Comparison of ENCODE assay signal across 20 cellular contexts in the genomic region with DNA sequence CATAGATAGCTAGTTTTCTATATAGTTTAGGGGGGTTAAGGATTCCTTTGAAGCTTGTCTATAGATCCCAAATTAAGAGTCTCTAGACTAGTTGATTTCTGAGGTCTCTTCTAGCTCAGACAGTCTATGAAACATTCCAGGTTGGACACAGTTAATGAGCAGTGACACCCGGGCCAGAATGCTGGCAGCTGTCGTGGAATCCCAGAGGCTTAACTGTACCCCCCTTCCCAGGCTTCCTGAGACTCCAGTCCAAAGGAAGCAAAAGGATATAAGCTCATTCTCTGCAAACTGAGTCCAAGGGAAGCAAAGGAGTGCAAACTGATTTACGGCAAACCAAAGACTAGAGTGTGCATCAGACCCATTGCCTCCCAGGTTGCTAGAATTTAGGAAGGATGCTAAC.
A peak's percentile ranks its signal among the peaks of the same experiment; 100 is the strongest.
DNase-seq lines count a peak whose midpoint lies in the region; ATAC-seq and TF ChIP-seq lines count a peak whose summit lies in the region.
"Had no signal": no experiment of that assay in that cellular context is flagged by ENCODE, and none has a peak within 500 bp of the region (broad histone marks: within the 10 kb centered on the region; RNA-seq: fewer than 3 reads in every experiment).

No MANE protein-coding gene starts in this region.

- peak overlapping the region; percentile 67 for H3K4me3 Mint-ChIP-seq in glutamatergic neuron (ENCODE audit: unreplicated experiment)
- H3K4me3 Mint-ChIP-seq: CD4-positive, CD25-positive, alpha-beta regulatory T cell; CD8-positive, alpha-beta memory T cell; GM23338; IgD-negative memory B cell had no signal

- H3K4me3 ChIP-seq in WERI-Rb-1 (ENCODE audit: low read depth, low read length), result no peak overlapping the region
- H3K4me3 ChIP-seq: GM23338 had no signal

- no peaks in the 10 kb centered on the region for H3K27me3 ChIP-seq in WERI-Rb-1 (ENCODE audit: insufficient read depth, low read depth, severe bottlenecking)
- H3K27me3 ChIP-seq: BE2C had no signal

- H3K9me3 ChIP-seq in WERI-Rb-1 (ENCODE audit: severe bottlenecking), result no peaks in the 10 kb centered on the region
- H3K9me3 ChIP-seq: BE2C had no signal

- no peak overlapping the region for H3K27ac ChIP-seq in WERI-Rb-1

- ATAC-seq in HG02798 (IDR thresholded peaks at IDR 0.05; ENCODE audit: poor library complexity, unreplicated experiment), result no peak
- ATAC-seq: GM23338, HepG2 had no signal

- no peaks in the 10 kb centered on the region for H3K27me3 Mint-ChIP-seq in glutamatergic neuron (ENCODE audit: unreplicated experiment)
- H3K27me3 Mint-ChIP-seq: CD4-positive, CD25-positive, alpha-beta regulatory T cell; IgD-negative memory B cell had no signal

- no peaks in the 10 kb centered on the region for H3K36me3 ChIP-seq in WERI-Rb-1
- H3K36me3 ChIP-seq: BE2C had no signal

- peak overlapping the region; percentile 59 for H3K27ac Mint-ChIP-seq in glutamatergic neuron (ENCODE audit: unreplicated experiment)
- H3K27ac Mint-ChIP-seq: CD4-positive, CD25-positive, alpha-beta regulatory T cell; CD8-positive, alpha-beta memory T cell; GM23338; IgD-negative memory B cell had no signal

- peaks cover 38% of the 10 kb centered on the region for H3K4me1 Mint-ChIP-seq in glutamatergic neuron (ENCODE audit: low read depth, unreplicated experiment)
- H3K4me1 Mint-ChIP-seq: CD4-positive, CD25-positive, alpha-beta regulatory T cell; CD8-positive, alpha-beta memory T cell; GM23338; IgD-negative memory B cell had no signal

- TF ChIP-seq CTCF in WERI-Rb-1 (IDR thresholded peaks at IDR 0.05; ENCODE audit: low read depth, low read length), result no peak
- no peak for TF ChIP-seq CTCF in glutamatergic neuron (IDR thresholded peaks at IDR 0.05; ENCODE audit: partially characterized antibody, unreplicated experiment)

- peaks cover 4% of the 10 kb centered on the region for H3K36me3 Mint-ChIP-seq in glutamatergic neuron (ENCODE audit: unreplicated experiment)
- H3K36me3 Mint-ChIP-seq: CD4-positive, CD25-positive, alpha-beta regulatory T cell; IgD-negative memory B cell had no signal

- DNase-seq in NCI-H82 (lab: John Stamatoyannopoulos, UW) (peak; percentile 1), NCI-H82 treated with DMSO at 0.1 percent for 48 hours (lab: John Stamatoyannopoulos, UW; ENCODE audit: unreplicated experiment) (no peak), WERI-Rb-1 (peak; percentile 18), glutamatergic neuron (no peak), retina (peak; percentile 12), NCI-H510A treated with DMSO at 0.1 percent for 48 hours (lab: John Stamatoyannopoulos, UW) (no peak)
- DNase-seq: ACHN; C1 segment of cervical spinal cord; CD4-positive, CD25-positive, alpha-beta regulatory T cell; CD8-positive, alpha-beta memory T cell; COR-L47; DMS 273 treated with DMSO at 0.1 percent for 48 hours; DMS53; GDM1; HCEC 1CT had no signal

- H3K9me3 Mint-ChIP-seq in glutamatergic neuron (ENCODE audit: unreplicated experiment), result peaks cover 6% of the 10 kb centered on the region
- H3K9me3 Mint-ChIP-seq: CD8-positive, alpha-beta memory T cell; GM23338 had no signal

Comparison
In these comparisons a context has a peak if more than half of its experiments do, and no peak if none do; other contexts are left out.
1. DNase-seq: peak in NCI-H82 (single experiment), WERI-Rb-1 (single experiment) and retina (single experiment); none in NCI-H82 treated with DMSO at 0.1 percent for 48 hours (single experiment), glutamatergic neuron (single experiment) and NCI-H510A treated with DMSO at 0.1 percent for 48 hours (single experiment).